In genomic region chr20:17940447-17940971, GRCh38 we compare ENCODE assay signal across 1 cellular context.
TF ChIP-seq lines count a peak whose summit lies in the region.

No MANE protein-coding gene starts in this region.

TF ChIP-seq in H1, 55 proteins besides CTCF, POLR2A, EP300 and RAD21:
- TF ChIP-seq TAF7 (optimal IDR thresholded peaks at IDR 0.05; ENCODE audit: borderline replicate concordance, low read depth, low read length), result peak; percentile 22
- TF ChIP-seq KDM1A (IDR thresholded peaks at IDR 0.05; ENCODE audit: borderline replicate concordance, low read length), result no peak
- TF ChIP-seq NRF1 (IDR thresholded peaks at IDR 0.05; ENCODE audit: low read depth, low read length), result no peak
TF ChIP-seq in H1: peak in this region for 1.
